Comparison of ENCODE assay signal across 10 cellular contexts in the genomic region with DNA sequence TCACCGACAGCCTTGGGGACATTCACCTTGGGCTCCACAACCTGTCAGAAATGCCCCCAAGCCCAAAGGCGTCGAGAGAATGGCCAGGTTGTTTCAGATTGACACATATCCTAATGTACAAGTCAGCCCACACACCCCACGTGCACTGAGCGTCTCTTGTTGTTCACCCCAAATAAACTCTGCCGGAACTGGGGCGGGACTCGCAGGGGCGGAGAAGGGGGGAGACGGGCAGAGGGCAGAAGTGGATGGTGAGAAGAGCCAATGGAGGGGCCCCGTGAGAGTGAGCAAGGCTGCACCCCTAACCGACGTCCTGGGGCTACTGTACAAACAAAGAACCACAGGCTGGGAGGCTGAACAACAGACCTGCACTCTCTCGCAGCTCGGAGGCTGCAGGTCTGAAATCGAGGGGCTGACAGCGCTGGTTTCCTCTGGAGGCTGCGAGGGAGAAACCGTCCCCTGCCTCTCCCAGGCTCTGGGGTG. TPM values are rescaled to one million over a fixed set of nuclear protein-coding genes. Genes with fewer than 3 reads are reported as not detected.
DNase-seq lines count a peak whose midpoint lies in the region; ATAC-seq and TF ChIP-seq lines count a peak whose summit lies in the region.
"Had no signal": no experiment of that assay in that cellular context is flagged by ENCODE, and none has a peak within 500 bp of the region (broad histone marks: within the 10 kb centered on the region; RNA-seq: fewer than 3 reads in every experiment).

No MANE protein-coding gene starts in this region.

- H3K27me3 ChIP-seq in foreskin keratinocyte: no peaks in the 10 kb centered on the region

- TF ChIP-seq CTCF in foreskin keratinocyte (conservative IDR thresholded peaks at IDR 0.05) (no peak), coronary artery (IDR thresholded peaks at IDR 0.05) (no peak)

- no peak overlapping the region for H3K4me3 ChIP-seq in coronary artery
- H3K4me3 ChIP-seq: A549 had no signal

- H3K27ac ChIP-seq in foreskin keratinocyte (peak overlapping the region; percentile 31), coronary artery (no peak overlapping the region)
- H3K27ac ChIP-seq: A549 had no signal

- ATAC-seq in HG03469 (IDR thresholded peaks at IDR 0.05; ENCODE audit: unreplicated experiment) (peak; percentile 30), foreskin keratinocyte (peak; percentile 9)
- ATAC-seq: A549 had no signal

- peaks cover 20% of the 10 kb centered on the region for H3K4me1 ChIP-seq in foreskin keratinocyte
- H3K4me1 ChIP-seq: A549 had no signal

- DNase-seq in SKM-1 treated with dmso at 0.1 percent for 144 hours (lab: John Stamatoyannopoulos, UW; ENCODE audit: unreplicated experiment) (peak; percentile 35), SKM-1 (lab: John Stamatoyannopoulos, UW; ENCODE audit: unreplicated experiment) (no peak), foreskin keratinocyte (no peak), coronary artery (ENCODE audit: low spot score) (no peak), iPS-NIHi7 (ENCODE audit: extremely low spot score) (no peak)
- DNase-seq in activated CD4-positive, alpha-beta T cell treated with anti-CD3 and anti-CD28 coated beads for 24 hours (ENCODE audit: low read depth in 2 of 2): peak; percentile 31 to 42
- peak; percentile 51 to 70 for DNase-seq in stimulated activated CD8-positive, alpha-beta memory T cell treated with anti-CD3 and anti-CD28 coated beads, Interleukin-15, amount 100 ng/mL, for 4 hours (ENCODE audit: low read depth in 2 of 2)

RNA-seq across cellular contexts. Expression of a gene that starts 8.5 kb away (rescaled TPM):
- total RNA-seq in foreskin keratinocyte: not detected in 2 replicates
- polyA plus RNA-seq in foreskin keratinocyte: not detected in 2 replicates
- total RNA-seq: myocyte had no signal
- polyA plus RNA-seq: A549 had no signal

RNA-seq across cellular contexts. Expression of a gene that starts 52.4 kb away (rescaled TPM):
- total RNA-seq in foreskin keratinocyte: 17.1 and 21.7 TPM in 2 replicates
- 3.1 and 3.3 TPM in 2 replicates for polyA plus RNA-seq in foreskin keratinocyte

Comparison
In these comparisons a context has a peak if more than half of its experiments do, and no peak if none do; other contexts are left out.
1. DNase-seq: peak in SKM-1 treated with dmso at 0.1 percent for 144 hours (single experiment), activated CD4-positive, alpha-beta T cell treated with anti-CD3 and anti-CD28 coated beads for 24 hours (2 of 2) and stimulated activated CD8-positive, alpha-beta memory T cell treated with anti-CD3 and anti-CD28 coated beads, Interleukin-15, amount 100 ng/mL, for 4 hours (2 of 2); none in SKM-1 (single experiment), foreskin keratinocyte (0 of 2), coronary artery (single experiment) and iPS-NIHi7 (single experiment).